Comparison of ENCODE assay signal across 27 cellular contexts in genomic region chr10:2658780-2659179, GRCh38.
DNase-seq lines count a peak whose midpoint lies in the region; ATAC-seq, FAIRE-seq and TF ChIP-seq lines count a peak whose summit lies in the region.
"Had no signal": no experiment of that assay in that cellular context is flagged by ENCODE, and none has a peak within 500 bp of the region (broad histone marks: within the 10 kb centered on the region; RNA-seq: fewer than 3 reads in every experiment).

No MANE protein-coding gene starts in this region.

- H4K91ac ChIP-seq in H1 (replicated peaks; ENCODE audit: insufficient read length, low read length): no peak overlapping the region

- FAIRE-seq in GM19239 (lab: Jason Lieb, UNC): peak; percentile 51
- no peak for FAIRE-seq in H1 (lab: Jason Lieb, UNC)
- FAIRE-seq: A549, GM12891, K562 had no signal

- no peak overlapping the region for H4K5ac ChIP-seq in H1 (ENCODE audit: insufficient read length, low read depth, low read length)

- 82% methylated on average over 2 of the region's 4 CpGs; no CpG with 5 or more reads in 1 of the 2 experiments for WGBS in H1 (ENCODE audit: extremely low coverage in 1 of 2, insufficient coverage in 1 of 2, insufficient read length in 1 of 2, insufficient replicate concordance in 2 of 2, low coverage in 1 of 2, low lambda C conversion rate in 2 of 2, missing lambda C conversion rate in 1 of 2), 2 experiments

- no peaks in the 10 kb centered on the region for H3K27me3 ChIP-seq in H1 (replicated peaks in 1 of 4; ENCODE audit: control insufficient read depth in 3 of 4, extremely low read depth in 1 of 4, insufficient read depth in 3 of 4, low read length in 3 of 4)
- H3K27me3 ChIP-seq: BLaER1 treated with 17β-estradiol and CSF1 and Interleukin-3, amounts not matched to agents 10 nM and 100 nM had no signal

- no peaks in the 10 kb centered on the region for H4K20me1 ChIP-seq in H1 (replicated peaks in 1 of 2; ENCODE audit: control insufficient read depth in 1 of 2, insufficient read depth in 2 of 2, low read length in 2 of 2)
- H4K20me1 ChIP-seq: BLaER1 treated with 17β-estradiol and CSF1 and Interleukin-3, amounts not matched to agents 10 nM and 100 nM had no signal

- H2BK120ac ChIP-seq in H1 (replicated peaks; ENCODE audit: low read depth, low read length): no peak overlapping the region

- H3K9ac ChIP-seq in H1 (replicated peaks in 1 of 4; ENCODE audit: extremely low read depth in 1 of 4, low read depth in 3 of 4, low read length in 3 of 4): no peak overlapping the region
- H3K9ac ChIP-seq: BLaER1 treated with 17β-estradiol and CSF1 and Interleukin-3, amounts not matched to agents 10 nM and 100 nM had no signal

- no peak for TF ChIP-seq CTCF in H1 (IDR thresholded peaks at IDR 0.05; ENCODE audit: control extremely low read depth in 1 of 3, insufficient read depth in 1 of 3, low read depth in 1 of 3, low read length in 3 of 3)

- H2BK12ac ChIP-seq in H1 (ENCODE audit: low read depth, low read length): no peak overlapping the region

- H3K23me2 ChIP-seq in H1 (ENCODE audit: low read depth, low read length): no peaks in the 10 kb centered on the region

- H3K79me2 ChIP-seq in H1 (ENCODE audit: control insufficient read depth in 1 of 2, insufficient read depth in 2 of 2, low read length in 2 of 2): no peaks in the 10 kb centered on the region

- no peak overlapping the region for H4K8ac ChIP-seq in H1 (ENCODE audit: extremely low read depth, insufficient read depth, low read length)

- H3K27ac ChIP-seq in H1 (ENCODE audit: low read depth, low read length): no peak overlapping the region
- H3K27ac ChIP-seq: A549; BLaER1 treated with 17β-estradiol and CSF1 and Interleukin-3, amounts not matched to agents 10 nM and 100 nM; PC-9; SJSA1 had no signal

- no peak overlapping the region for H3K4ac ChIP-seq in H1 (replicated peaks; ENCODE audit: insufficient read length, low read depth, low read length)

- no peak overlapping the region for H2BK20ac ChIP-seq in H1 (ENCODE audit: low read length)

- CTCF ChIA-PET in H1 (lab: Charles Lee; ENCODE audit: partially characterized antibody): no interaction called here

- H2BK5ac ChIP-seq in H1 (ENCODE audit: low read depth, low read length): no peak overlapping the region

- no peak overlapping the region for H3K56ac ChIP-seq in H1 (replicated peaks; ENCODE audit: insufficient read length, low read depth, low read length)

- no peaks in the 10 kb centered on the region for H3K36me3 ChIP-seq in H1 (ENCODE audit: control insufficient read depth in 2 of 4, insufficient read depth in 4 of 4, low read length in 3 of 4)
- H3K36me3 ChIP-seq: BLaER1 treated with 17β-estradiol and CSF1 and Interleukin-3, amounts not matched to agents 10 nM and 100 nM; SJSA1 had no signal

- TF ChIP-seq EP300 in H1 (IDR thresholded peaks at IDR 0.05; ENCODE audit: borderline replicate concordance in 1 of 2, low read depth in 2 of 2, low read length in 2 of 2): no peak

- no peaks in the 10 kb centered on the region for H3K79me1 ChIP-seq in H1 (ENCODE audit: low read depth, low read length)

- no peak overlapping the region for H2BK15ac ChIP-seq in H1 (ENCODE audit: low read length)

- no peaks in the 10 kb centered on the region for H3K4me1 ChIP-seq in H1 (replicated peaks in 1 of 4; ENCODE audit: control insufficient read depth in 3 of 4, insufficient read depth in 4 of 4, low read length in 3 of 4)
- H3K4me1 ChIP-seq: A549; BLaER1 treated with 17β-estradiol and CSF1 and Interleukin-3, amounts not matched to agents 10 nM and 100 nM; Caco-2; SJSA1 had no signal

- DNase-seq in COLO668 (lab: John Stamatoyannopoulos, UW; ENCODE audit: unreplicated experiment) (peak; percentile 21), GM19239 (ENCODE audit: insufficient read length, low spot score) (no peak), NOMO-1 treated with DMSO at 0.1 percent for 48 hours (lab: John Stamatoyannopoulos, UW; ENCODE audit: unreplicated experiment) (peak; percentile 46), H1 (ENCODE audit: low read depth in 1 of 2, low spot score in 2 of 2) (no peak), NCI-H2171 treated with DMSO at 0.1 percent for 48 hours (lab: John Stamatoyannopoulos, UW) (no peak), SHP77 treated with DMSO at 0.1 percent for 48 hours (lab: John Stamatoyannopoulos, UW) (no peak)
- DNase-seq: AML-193; Caco-2; CD4-positive, alpha-beta T cell; EL; GDM1; H9; Kasumi-1; NCI-H1105; NCI-H146; NCI-H2029; NCI-H2227 treated with DMSO at 0.1 percent for 48 hours; NCI-H774; PC-9; T-helper 1 cell had no signal

- no peak overlapping the region for H2AK5ac ChIP-seq in H1 (ENCODE audit: low read depth, low read length)

- H3K23ac ChIP-seq in H1 (ENCODE audit: insufficient read length): no peak overlapping the region

- no peak for TF ChIP-seq RAD21 in H1 (IDR thresholded peaks at IDR 0.05 in 1 of 2, conservative IDR thresholded peaks at IDR 0.05 in 1 of 2; ENCODE audit: low read depth in 2 of 2, low read length in 2 of 2)

- TF ChIP-seq POLR2A in H1 (IDR thresholded peaks at IDR 0.05; ENCODE audit: control extremely low read depth in 1 of 2, low read depth in 2 of 2, low read length in 2 of 2): no peak

- H3K18ac ChIP-seq in H1 (ENCODE audit: extremely low read depth, low read length): no peak overlapping the region

- no peak overlapping the region for H3K14ac ChIP-seq in H1 (ENCODE audit: insufficient read length)

- ATAC-seq in HG02884 (IDR thresholded peaks at IDR 0.05; ENCODE audit: unreplicated experiment): no peak
- ATAC-seq: A549, K562, Right ventricle myocardium inferior had no signal

- H3K4me3 ChIP-seq in H1 (ENCODE audit: extremely low read depth in 1 of 4, insufficient read depth in 2 of 4, low read depth in 3 of 4, low read length in 4 of 4): no peak overlapping the region
- H3K4me3 ChIP-seq: A549; BLaER1 treated with 17β-estradiol and CSF1 and Interleukin-3, amounts not matched to agents 10 nM and 100 nM; K562; PC-9; SJSA1 had no signal

- peak overlapping the region; percentile 34; the same call in 1 of the 2 replicates for H2AFZ ChIP-seq in H1 (ENCODE audit: low read length)
- H2AFZ ChIP-seq: PC-9 had no signal

- H3K9me3 ChIP-seq in H1 (ENCODE audit: insufficient read depth in 2 of 2, low read depth in 1 of 2, low read length in 1 of 2): no peaks in the 10 kb centered on the region
- H3K9me3 ChIP-seq: A549; BLaER1 treated with 17β-estradiol and CSF1 and Interleukin-3, amounts not matched to agents 10 nM and 100 nM; Caco-2; SJSA1 had no signal

- no peak overlapping the region for H3K4me2 ChIP-seq in H1 (ENCODE audit: insufficient read depth in 1 of 2, low read depth in 2 of 2, low read length in 2 of 2)
- H3K4me2 ChIP-seq: A549; BLaER1 treated with 17β-estradiol and CSF1 and Interleukin-3, amounts not matched to agents 10 nM and 100 nM; PC-9 had no signal

- POLR2A ChIA-PET in H1 (lab: Charles Lee; ENCODE audit: partially characterized antibody): no interaction called here

TF ChIP-seq in H1, 55 proteins besides CTCF, POLR2A, EP300 and RAD21:
- TF ChIP-seq RFX5 (IDR thresholded peaks at IDR 0.05; ENCODE audit: borderline replicate concordance, low read depth, low read length) (no peak), MAFK (IDR thresholded peaks at IDR 0.05; ENCODE audit: low read depth, low read length) (no peak), RBBP5 (IDR thresholded peaks at IDR 0.05; ENCODE audit: borderline replicate concordance, low read depth, low read length) (no peak), GTF2F1 (IDR thresholded peaks at IDR 0.05; ENCODE audit: borderline replicate concordance, low read depth, low read length) (no peak), SRF (IDR thresholded peaks at IDR 0.05; ENCODE audit: low read depth, low read length) (no peak), SP4 (IDR thresholded peaks at IDR 0.05; ENCODE audit: low read length) (no peak), ATF2 (IDR thresholded peaks at IDR 0.05; ENCODE audit: low read length) (no peak), SIX5 (IDR thresholded peaks at IDR 0.05; ENCODE audit: low read depth, low read length) (no peak), CHD2 (IDR thresholded peaks at IDR 0.05; ENCODE audit: low read length) (no peak), BCL11A (IDR thresholded peaks at IDR 0.05; ENCODE audit: low read depth in 2 of 2, low read length in 2 of 2) (no peak), YY1 (IDR thresholded peaks at IDR 0.05; ENCODE audit: low read depth, low read length) (no peak), CBX5 (IDR thresholded peaks at IDR 0.05; ENCODE audit: low read depth, low read length) (no peak), CHD1 (IDR thresholded peaks at IDR 0.05; ENCODE audit: low read depth, low read length) (no peak), CEBPB (IDR thresholded peaks at IDR 0.05; ENCODE audit: low read depth, low read length) (no peak), HDAC2 (IDR thresholded peaks at IDR 0.05; ENCODE audit: borderline replicate concordance in 1 of 2, low read depth in 2 of 2, low read length in 2 of 2) (no peak), POLR2AphosphoS5 (IDR thresholded peaks at IDR 0.05; ENCODE audit: low read depth, low read length) (no peak), FOSL1 (IDR thresholded peaks at IDR 0.05; ENCODE audit: insufficient read depth, low read depth, low read length) (no peak), TEAD4 (IDR thresholded peaks at IDR 0.05; ENCODE audit: low read depth, low read length) (no peak), TCF12 (IDR thresholded peaks at IDR 0.05; ENCODE audit: low read depth, low read length) (no peak)
- TF ChIP-seq, protein P1, sequence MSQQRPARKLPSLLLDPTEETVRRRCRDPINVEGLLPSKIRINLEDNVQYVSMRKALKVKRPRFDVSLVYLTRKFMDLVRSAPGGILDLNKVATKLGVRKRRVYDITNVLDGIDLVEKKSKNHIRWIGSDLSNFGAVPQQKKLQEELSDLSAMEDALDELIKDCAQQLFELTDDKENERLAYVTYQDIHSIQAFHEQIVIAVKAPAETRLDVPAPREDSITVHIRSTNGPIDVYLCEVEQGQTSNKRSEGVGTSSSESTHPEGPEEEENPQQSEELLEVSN (IDR thresholded peaks at IDR 0.05): no peak

Comparison
In these comparisons a context has a peak if more than half of its experiments do, and no peak if none do; other contexts are left out.
1. DNase-seq: peak in COLO668 (single experiment) and NOMO-1 treated with DMSO at 0.1 percent for 48 hours (single experiment); none in GM19239 (single experiment), H1 (0 of 2), NCI-H2171 treated with DMSO at 0.1 percent for 48 hours (single experiment) and SHP77 treated with DMSO at 0.1 percent for 48 hours (single experiment).